In the genomic region with DNA sequence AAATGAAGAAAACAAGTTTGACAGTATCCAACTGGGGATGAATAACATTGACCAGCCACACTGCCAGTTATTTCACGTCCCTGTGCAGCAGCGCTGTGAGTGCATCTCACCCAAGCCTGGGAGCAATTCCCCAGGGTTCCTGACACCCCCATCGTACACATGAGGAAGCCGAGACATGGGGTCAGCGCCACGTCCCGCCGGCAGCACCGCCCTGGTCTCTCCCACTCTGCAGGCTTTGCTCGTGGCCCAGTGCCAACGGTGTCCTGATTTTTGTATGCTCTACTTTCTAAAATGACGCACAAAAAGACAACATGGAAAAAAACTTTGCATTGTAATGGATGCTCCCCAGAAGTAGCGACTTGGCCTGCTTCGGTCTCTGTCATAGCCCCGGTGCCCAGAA, we compare ENCODE assay signal across 23 cellular contexts. TPM values are rescaled to one million over a fixed set of nuclear protein-coding genes. Genes with fewer than 3 reads are reported as not detected.
DNase-seq lines count a peak whose midpoint lies in the region; ATAC-seq, FAIRE-seq and TF ChIP-seq lines count a peak whose summit lies in the region.
"Had no signal": no experiment of that assay in that cellular context is flagged by ENCODE, and none has a peak within 500 bp of the region (broad histone marks: within the 10 kb centered on the region; RNA-seq: fewer than 3 reads in every experiment).

No MANE protein-coding gene starts in this region.

- POLR2A ChIA-PET in HCT116 (lab: Charles Lee): interaction anchor here (1.6 kb wide), 1 partner anchor 14 kb away, joined by 4 read pairs; the partner anchor contains the start of gene GTF3C5
- POLR2A ChIA-PET in activated CD8-positive, alpha-beta T cell treated with anti-CD3 and anti-CD28 coated beads for 36 hours (lab: Charles Lee): no interaction called here

- no peak overlapping the region for H3K4me3 Mint-ChIP-seq in activated CD8-positive, alpha-beta T cell treated with anti-CD3 and anti-CD28 coated beads for 36 hours
- H3K4me3 Mint-ChIP-seq: B cell; CD4-positive, alpha-beta T cell; CD8-positive, alpha-beta T cell had no signal

- RAD21 ChIA-PET in HCT116 (lab: Charles Lee; ENCODE audit: low non-redundant PET in 1 of 2, low total read pairs in 2 of 2, uncharacterized antibody in 2 of 2, unreplicated experiment in 2 of 2): no interaction called here

- no peaks in the 10 kb centered on the region for H3K9me2 ChIP-seq in HCT116 (ENCODE audit: insufficient read depth)

- no peak for TF ChIP-seq POLR2A in HCT116 (IDR thresholded peaks at IDR 0.05; ENCODE audit: borderline replicate concordance, extremely low read depth, insufficient read depth, insufficient read length)

- no peak for FAIRE-seq in pancreas (lab: Jason Lieb, UNC)
- FAIRE-seq: A549, D721Med, G401.6, GM12891, GM19239 had no signal

- H3K27ac ChIP-seq in heart right ventricle: no peak overlapping the region
- no peak overlapping the region for H3K27ac ChIP-seq in HCT116 (ENCODE audit: low read depth, low read length)
- peak overlapping the region; percentile 39 for H3K27ac ChIP-seq in caudate nucleus (ENCODE audit: low read depth, low read length)
- H3K27ac ChIP-seq in pancreas: no peak overlapping the region
- H3K27ac ChIP-seq: 22Rv1; A549; BLaER1 treated with 17β-estradiol and CSF1 and Interleukin-3, amounts not matched to agents 10 nM and 100 nM; C4-2B had no signal

- no peaks in the 10 kb centered on the region for H3K9me3 Mint-ChIP-seq in activated CD8-positive, alpha-beta T cell treated with anti-CD3 and anti-CD28 coated beads for 36 hours
- H3K9me3 Mint-ChIP-seq: CD4-positive, alpha-beta T cell; CD8-positive, alpha-beta T cell had no signal

- H3K36me3 Mint-ChIP-seq in activated CD8-positive, alpha-beta T cell treated with anti-CD3 and anti-CD28 coated beads for 36 hours (ENCODE audit: low read depth): peaks cover 34% of the 10 kb centered on the region

- H3K27me3 Mint-ChIP-seq in activated CD8-positive, alpha-beta T cell treated with anti-CD3 and anti-CD28 coated beads for 36 hours: no peaks in the 10 kb centered on the region
- H3K27me3 Mint-ChIP-seq: B cell; CD4-positive, alpha-beta T cell had no signal

- TF ChIP-seq CTCF in heart right ventricle (IDR thresholded peaks at IDR 0.05) (no peak), HCT116 (IDR thresholded peaks at IDR 0.05 in 2 of 3, conservative IDR thresholded peaks at IDR 0.05 in 1 of 3; ENCODE audit: borderline replicate concordance in 1 of 3, insufficient read depth in 1 of 3, low read depth in 2 of 3, low read length in 2 of 3) (no peak), pancreas (IDR thresholded peaks at IDR 0.05) (no peak)
- no peak for TF ChIP-seq CTCF in activated CD8-positive, alpha-beta T cell treated with anti-CD3 and anti-CD28 coated beads for 36 hours (IDR thresholded peaks at IDR 0.05)

- H3K9me3 ChIP-seq in heart right ventricle (no peaks in the 10 kb centered on the region), HCT116 (ENCODE audit: control insufficient read depth in 1 of 2, insufficient read depth in 1 of 2, low read depth in 1 of 2, low read length in 2 of 2) (no peaks in the 10 kb centered on the region), pancreas (no peaks in the 10 kb centered on the region)
- H3K9me3 ChIP-seq: A549; BLaER1 treated with 17β-estradiol and CSF1 and Interleukin-3, amounts not matched to agents 10 nM and 100 nM; Caco-2 had no signal

- TF ChIP-seq RAD21 in HCT116 (IDR thresholded peaks at IDR 0.05; ENCODE audit: low read depth): no peak

- no peaks in the 10 kb centered on the region for H4K20me1 ChIP-seq in HCT116 (ENCODE audit: insufficient read depth)

- CTCF ChIA-PET in HCT116 (lab: Charles Lee): no interaction called here
- CTCF ChIA-PET in activated CD8-positive, alpha-beta T cell treated with anti-CD3 and anti-CD28 coated beads for 36 hours (lab: Charles Lee): interaction anchor here (1.4 kb wide), 1 partner anchor 9 kb away, joined by 3 read pairs; no protein-coding TSS in a partner anchor

- peaks cover 27% of the 10 kb centered on the region for H3K79me2 ChIP-seq in HCT116 (ENCODE audit: insufficient read depth, low read length)

- 92 to 94% methylated on average over 15 of the region's 15 CpGs for WGBS in heart right ventricle, 2 donors
- 94 to 95% methylated on average over 15 of the region's 15 CpGs for WGBS in pancreas, 2 donors

- peak; percentile 35 for DNase-seq in Right ventricle myocardium superior
- no peak for DNase-seq in heart right ventricle
- no peak for DNase-seq in HCT116 (ENCODE audit: low read depth, low spot score)
- DNase-seq in caudate nucleus (lab: John Stamatoyannopoulos, UW): no peak
- peak in 4 of 6 donors; percentile 20 to 56 (median 50) for DNase-seq in pancreas
- DNase-seq in activated CD8-positive, alpha-beta T cell treated with anti-CD3 and anti-CD28 coated beads for 36 hours: no peak
- no peak for DNase-seq in NK-92 treated with Interleukin-12 subunit alpha and Interleukin-12 subunit beta, amount 100 ng/mL, for 24 hours (lab: John Stamatoyannopoulos, UW)
- DNase-seq: AML-193; Caco-2; Calu3; CD4-positive, alpha-beta T cell; CD8-positive, alpha-beta T cell; DMS79 treated with DMSO at 0.1 percent for 48 hours; GF-D8 had no signal

- TSS peak; percentile 27 for BruUV-seq in HCT116 (replicated peaks; lab: Mats Ljungman, UMichigan)

- ATAC-seq in Right ventricle myocardium superior (ENCODE audit: poor library complexity) (no peak), heart right ventricle (no peak), HCT116 (no peak), pancreas (no peak)
- no peak for ATAC-seq in activated CD8-positive, alpha-beta T cell treated with anti-CD3 and anti-CD28 coated beads for 36 hours
- ATAC-seq: A549; CD8-positive, alpha-beta T cell had no signal

- H3K27me3 ChIP-seq in heart right ventricle: no peaks in the 10 kb centered on the region
- H3K27me3 ChIP-seq in HCT116 (ENCODE audit: insufficient read depth, low read length): no peaks in the 10 kb centered on the region
- H3K27me3 ChIP-seq in pancreas: no peaks in the 10 kb centered on the region
- H3K27me3 ChIP-seq: BLaER1 treated with 17β-estradiol and CSF1 and Interleukin-3, amounts not matched to agents 10 nM and 100 nM had no signal

- peaks cover 7% of the 10 kb centered on the region for H3K4me1 Mint-ChIP-seq in activated CD8-positive, alpha-beta T cell treated with anti-CD3 and anti-CD28 coated beads for 36 hours (ENCODE audit: low read depth)
- H3K4me1 Mint-ChIP-seq: B cell had no signal

- H3K36me3 ChIP-seq in heart right ventricle (peaks cover 0 to 89% (median 38%) of the 10 kb centered on the region in 9 donors), HCT116 (ENCODE audit: control insufficient read depth in 1 of 2, insufficient read depth in 2 of 2, low read length in 2 of 2) (peaks cover 22 to 60% of the 10 kb centered on the region in 2 experiments; a peak in 3 of 4 replicates), pancreas (peaks cover 0 to 23% (median 14%) of the 10 kb centered on the region in 3 donors)

- H3K4me2 ChIP-seq in HCT116 (ENCODE audit: low read length): no peak overlapping the region
- H3K4me2 ChIP-seq: A549; BLaER1 treated with 17β-estradiol and CSF1 and Interleukin-3, amounts not matched to agents 10 nM and 100 nM had no signal

- intact Hi-C loops in Right ventricle myocardium superior (cut with DNase I) (no loop called here), heart right ventricle (cut with DNase I) (loop anchor here in 4 of 10 donors (5.0 to 10.0 kb wide), 3 partner anchors 50 to 102 kb away; no protein-coding TSS in a partner anchor), HCT116 (cut with micrococcal nuclease) (no loop called here), pancreas (cut with DNase I) (loop anchor here in 1 of 3 donors (10.0 kb wide), 1 partner anchor 310 kb away; the partner anchor contains the start of genes SURF1 and SURF2)
- intact Hi-C loops in activated CD8-positive, alpha-beta T cell treated with anti-CD3 and anti-CD28 coated beads for 36 hours (cut with micrococcal nuclease): no loop called here

- H3K4me3 ChIP-seq in heart right ventricle: no peak overlapping the region
- H3K4me3 ChIP-seq in HCT116 (replicated peaks in 1 of 2; ENCODE audit: low read depth in 1 of 2, low read length in 2 of 2): no peak overlapping the region
- H3K4me3 ChIP-seq in pancreas: no peak overlapping the region
- H3K4me3 ChIP-seq: A549; BLaER1 treated with 17β-estradiol and CSF1 and Interleukin-3, amounts not matched to agents 10 nM and 100 nM had no signal

- no peak overlapping the region for H3K9ac ChIP-seq in HCT116 (ENCODE audit: low read length)
- H3K9ac ChIP-seq: BLaER1 treated with 17β-estradiol and CSF1 and Interleukin-3, amounts not matched to agents 10 nM and 100 nM had no signal

- no peak overlapping the region for H2AFZ ChIP-seq in HCT116 (ENCODE audit: low read depth, low read length, poor library complexity, severe bottlenecking)

- H3K4me1 ChIP-seq in heart right ventricle (no peaks in the 10 kb centered on the region), HCT116 (ENCODE audit: control insufficient read depth in 1 of 2, insufficient read depth in 2 of 2, low read length in 2 of 2) (no peaks in the 10 kb centered on the region), pancreas (peaks cover 6 to 18% (median 11%) of the 10 kb centered on the region in 3 donors)
- H3K4me1 ChIP-seq: A549, Caco-2 had no signal

- no peak overlapping the region for H3K27ac Mint-ChIP-seq in activated CD8-positive, alpha-beta T cell treated with anti-CD3 and anti-CD28 coated beads for 36 hours
- H3K27ac Mint-ChIP-seq: B cell; CD4-positive, alpha-beta T cell; CD8-positive, alpha-beta T cell had no signal

TF ChIP-seq in HCT116, 20 proteins besides CTCF, POLR2A, EP300 and RAD21 (continues in another document):
- TF ChIP-seq SRF (IDR thresholded peaks at IDR 0.05; ENCODE audit: low read depth) (no peak), CEBPB (IDR thresholded peaks at IDR 0.05; ENCODE audit: low read depth) (no peak), SP1 (IDR thresholded peaks at IDR 0.05; ENCODE audit: low read depth) (no peak), ELF1 (IDR thresholded peaks at IDR 0.05; ENCODE audit: borderline replicate concordance, low read depth) (no peak), ZNF274 (IDR thresholded peaks at IDR 0.05; ENCODE audit: low read depth, low read length) (no peak), EZH2 (IDR thresholded peaks at IDR 0.05) (no peak)

RNA-seq across cellular contexts. Expression of gene GTF3C5, which starts 14.3 kb away (rescaled TPM):
- total RNA-seq in Right ventricle myocardium superior: 49.0 TPM
- 10 to 100 TPM; 29.4 to 44.4 (median 35.2) TPM for total RNA-seq in heart right ventricle
- polyA plus RNA-seq in heart right ventricle: 10 to 100 TPM; 41.5 to 79.1 TPM
- total RNA-seq in HCT116 (2021; ENCODE audit: unreplicated experiment): 95.1 TPM
- polyA plus RNA-seq in HCT116 (2012): 96.4 and 101 TPM in 2 replicates
- 10 to 100 TPM; 17.4 to 33.0 (median 23.2) TPM for total RNA-seq in pancreas
- 10 to 100 TPM; 67.2 to 68.5 TPM for polyA plus RNA-seq in pancreas
- 10 to 100 TPM; 87.6 to 95.3 TPM for total RNA-seq in activated CD8-positive, alpha-beta T cell treated with anti-CD3 and anti-CD28 coated beads for 36 hours

RNA-seq across cellular contexts. Expression of gene CEL, which starts 16.6 kb away (rescaled TPM):
- total RNA-seq in Right ventricle myocardium superior (7.3 TPM), heart right ventricle (10 to 100 TPM in 1 of 10 donors, 1 to 10 TPM in 9; 1.9 to 10.1 (median 2.8) TPM), HCT116 (2021; ENCODE audit: unreplicated experiment) (6.9 TPM), pancreas (over 10,000 TPM; 11,290 to 24,413 (median 19,239) TPM)
- polyA plus RNA-seq in heart right ventricle (1 to 10 TPM; 1.5 to 3.2 TPM), pancreas (1,000 to 10,000 TPM; 2,560 to 4,565 TPM)
- 0.79 and 1.4 TPM in 2 replicates for polyA plus RNA-seq in HCT116 (2012)
- 1 to 10 TPM; 2.9 to 3.0 TPM for total RNA-seq in activated CD8-positive, alpha-beta T cell treated with anti-CD3 and anti-CD28 coated beads for 36 hours

Comparison
In these comparisons a context has a peak if more than half of its experiments do, and no peak if none do; other contexts are left out.
1. DNase-seq: peak in Right ventricle myocardium superior (single experiment) and pancreas (4 of 6); none in heart right ventricle (0 of 2), HCT116 (single experiment), caudate nucleus (0 of 61), activated CD8-positive, alpha-beta T cell treated with anti-CD3 and anti-CD28 coated beads for 36 hours (single experiment) and NK-92 treated with Interleukin-12 subunit alpha and Interleukin-12 subunit beta, amount 100 ng/mL, for 24 hours (single experiment).
2. RNA of gene CEL, which starts 16.6 kb away (total RNA-seq): 11,290 to 24,413 TPM in pancreas; 7.3 TPM in Right ventricle myocardium superior (single experiment), 6.9 TPM in HCT116 (single experiment), 1.9 to 10.1 TPM in heart right ventricle and 2.9 to 3.0 TPM in activated CD8-positive, alpha-beta T cell treated with anti-CD3 and anti-CD28 coated beads for 36 hours; every median in the first group is over 1,000 times any median in the second.